Comparison of ENCODE assay signal across 9 cellular contexts in the genomic region with DNA sequence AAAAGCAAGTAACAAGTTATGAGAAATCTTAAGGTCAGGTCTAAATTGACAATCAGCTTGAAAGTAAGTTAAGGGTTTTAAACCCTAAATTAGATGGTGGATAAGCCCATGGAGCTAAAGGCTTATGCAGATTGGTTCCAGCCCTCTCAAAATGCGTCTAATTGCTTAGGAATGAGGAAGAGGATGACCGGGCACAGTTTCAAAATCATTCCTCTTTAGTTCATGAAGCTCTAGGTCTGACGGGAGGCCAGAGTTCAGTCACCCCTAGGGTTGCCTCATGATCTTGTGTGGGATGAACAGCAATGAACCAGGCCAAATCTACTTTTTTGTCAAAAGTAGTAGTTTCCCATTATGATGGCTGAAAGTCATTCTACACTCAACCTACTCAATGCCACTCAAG.
DNase-seq lines count a peak whose midpoint lies in the region; ATAC-seq, FAIRE-seq and TF ChIP-seq lines count a peak whose summit lies in the region.
"Had no signal": no experiment of that assay in that cellular context is flagged by ENCODE, and none has a peak within 500 bp of the region (broad histone marks: within the 10 kb centered on the region; RNA-seq: fewer than 3 reads in every experiment).

No MANE protein-coding gene starts in this region.

- TF ChIP-seq CTCF in Peyer's patch (IDR thresholded peaks at IDR 0.05) (no peak), gastroesophageal sphincter (IDR thresholded peaks at IDR 0.05) (no peak), pancreas (IDR thresholded peaks at IDR 0.05) (no peak)

- no peaks in the 10 kb centered on the region for H3K36me3 ChIP-seq in Peyer's patch
- H3K36me3 ChIP-seq in gastroesophageal sphincter = no peaks in the 10 kb centered on the region
- H3K36me3 ChIP-seq in pancreas = no peaks in the 10 kb centered on the region

- H3K27me3 ChIP-seq in Peyer's patch (no peaks in the 10 kb centered on the region), gastroesophageal sphincter (no peaks in the 10 kb centered on the region), pancreas (no peaks in the 10 kb centered on the region)

- H3K4me1 ChIP-seq in Peyer's patch (peaks cover 0 to 26% (median 3%) of the 10 kb centered on the region in 4 donors), gastroesophageal sphincter (peaks cover 19 to 53% (median 26%) of the 10 kb centered on the region in 3 donors), pancreas (peaks cover 28 to 62% (median 40%) of the 10 kb centered on the region in 3 donors)

- peak overlapping the region in 3 of 4 donors; percentile 34 to 65 (median 46) for H3K27ac ChIP-seq in Peyer's patch
- H3K27ac ChIP-seq in gastroesophageal sphincter = peak overlapping the region; percentile 7 to 68 (median 56)
- H3K27ac ChIP-seq in pancreas = peak overlapping the region in 3 of 4 donors; percentile 25 to 62 (median 59)

- TF ChIP-seq EP300 in gastroesophageal sphincter (IDR thresholded peaks at IDR 0.05) = no peak

- no peak overlapping the region for H3K4me3 ChIP-seq in Peyer's patch
- H3K4me3 ChIP-seq in gastroesophageal sphincter = no peak overlapping the region
- H3K4me3 ChIP-seq in pancreas = no peak overlapping the region

- intact Hi-C loops in pancreas (cut with DNase I) = no loop called here

- H3K9me3 ChIP-seq in Peyer's patch (no peaks in the 10 kb centered on the region), gastroesophageal sphincter (no peaks in the 10 kb centered on the region), pancreas (no peaks in the 10 kb centered on the region)

- 7 to 44% methylated on average over 3 of the region's 3 CpGs for WGBS in gastroesophageal sphincter (ENCODE audit: low coverage in 1 of 2), 2 donors
- WGBS in pancreas, 2 donors = 17 to 20% methylated on average over 3 of the region's 3 CpGs

- no peak for FAIRE-seq in pancreas (lab: Jason Lieb, UNC)

- peak; percentile 75 for DNase-seq in CD1c-positive myeloid dendritic cell (ENCODE audit: extremely low spot score)
- peak in 1 of 3 donors; percentile 55 for DNase-seq in Peyer's patch
- DNase-seq in pancreas = peak in 3 of 6 donors; percentile 30 to 45 (median 31)
- DNase-seq in erythroblast (lab: John Stamatoyannopoulos, UW) = no peak
- DNase-seq in activated CD4-positive, alpha-beta T cell treated with anti-CD3 and anti-CD28 coated beads for 48 hours = no peak
- DNase-seq: OCI-M1 had no signal

- TF ChIP-seq POLR2A in Peyer's patch (IDR thresholded peaks at IDR 0.05) (no peak), gastroesophageal sphincter (IDR thresholded peaks at IDR 0.05) (no peak), erythroblast (IDR thresholded peaks at IDR 0.05; ENCODE audit: low read length) (no peak)

- ATAC-seq in gastroesophageal sphincter (peak; percentile 76), pancreas (peak; percentile 57 to 74 (median 72)), GM21447 (IDR thresholded peaks at IDR 0.05; ENCODE audit: unreplicated experiment) (no peak), HG02678 (IDR thresholded peaks at IDR 0.05; ENCODE audit: unreplicated experiment) (no peak)

Comparison
In these comparisons a context has a peak if more than half of its experiments do, and no peak if none do; other contexts are left out.
1. ATAC-seq: peak in gastroesophageal sphincter (single experiment) and pancreas (4 of 4); none in GM21447 (single experiment) and HG02678 (single experiment).
2. Peak in every context shown above with its lines, with median percentiles within 50 percentile points of each other: H3K27ac ChIP-seq.